Comparison of ENCODE assay signal across 1 cellular context in the genomic region with DNA sequence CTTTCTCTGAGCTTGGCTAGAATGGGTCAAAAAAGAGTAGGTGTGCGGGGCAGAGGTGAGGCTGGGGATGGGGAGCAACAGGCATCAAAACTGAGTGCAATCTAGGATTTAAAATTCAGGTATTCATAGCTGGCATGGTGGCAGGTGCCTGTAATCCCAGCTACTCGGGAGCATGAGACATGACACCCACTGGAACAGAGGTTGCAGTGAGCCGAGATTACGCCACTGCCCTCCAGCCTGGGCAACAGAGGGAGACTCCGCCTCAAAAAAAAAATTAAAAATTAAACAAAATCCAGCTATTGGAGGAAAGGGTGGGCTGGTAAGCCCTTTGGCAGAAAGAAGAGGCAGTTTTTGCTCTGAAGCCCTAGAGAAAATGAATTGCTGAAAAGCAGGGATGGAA.
TF ChIP-seq lines count a peak whose summit lies in the region.

No MANE protein-coding gene starts in this region.

TF ChIP-seq in IMR-90, 13 proteins besides CTCF, POLR2A, EP300 and RAD21 (continued from another document):
- no peak for TF ChIP-seq RFX5 (IDR thresholded peaks at IDR 0.05; ENCODE audit: low read depth, low read length)
